In genomic region chr16:10113248-10113647, GRCh38 we compare ENCODE assay signal across 9 cellular contexts.
"Had no signal": no experiment of that assay in that cellular context is flagged by ENCODE, and none has a peak within 500 bp of the region (broad histone marks: within the 10 kb centered on the region; RNA-seq: fewer than 3 reads in every experiment).

No MANE protein-coding gene starts in this region.

- H3K36me3 ChIP-seq: HAP-1 had no signal

- ATAC-seq: HCT116, K562 had no signal

- H3K4me3 ChIP-seq: GM23248, HAP-1, K562 had no signal

- DNase-seq: GM23248, GOT3, H7, HFFc6, IMR-90, KG1 had no signal

- H3K9me3 ChIP-seq: HAP-1 had no signal

- H3K4me1 ChIP-seq: HAP-1 had no signal

- H3K27ac ChIP-seq: GM23248 had no signal
